11 cellular contexts compared by ENCODE assay signal in the genomic region with DNA sequence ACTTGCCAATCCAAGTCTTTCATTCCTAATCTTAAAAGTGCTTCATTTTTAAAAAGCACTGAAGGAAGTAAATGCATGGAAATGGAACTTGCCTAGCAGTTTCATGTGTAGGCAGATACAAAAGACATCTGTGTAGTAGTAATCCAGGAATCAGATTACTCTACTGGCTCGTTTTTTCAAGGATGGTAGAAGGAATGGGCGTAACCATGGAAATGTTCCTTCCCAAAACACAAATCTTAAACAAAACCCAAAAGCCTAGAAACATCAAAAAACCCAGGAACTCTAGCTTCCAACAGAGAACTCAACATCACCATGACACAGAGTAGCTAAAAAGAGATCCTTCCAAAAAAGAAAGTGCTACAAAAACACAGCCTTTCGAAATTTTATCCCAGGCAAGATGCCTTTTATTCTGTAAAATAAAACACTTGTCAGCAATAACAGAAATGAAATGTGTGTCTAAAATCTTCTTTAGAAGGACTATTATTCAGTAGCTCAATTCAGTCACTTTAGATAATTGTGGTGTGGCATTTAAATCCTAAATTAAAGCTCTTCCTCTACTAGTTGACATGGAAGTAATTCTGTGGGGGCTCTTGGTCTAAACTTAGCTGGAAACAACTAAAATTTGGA.
DNase-seq lines count a peak whose midpoint lies in the region; ATAC-seq, FAIRE-seq and TF ChIP-seq lines count a peak whose summit lies in the region.
"Had no signal": no experiment of that assay in that cellular context is flagged by ENCODE, and none has a peak within 500 bp of the region (broad histone marks: within the 10 kb centered on the region; RNA-seq: fewer than 3 reads in every experiment).

No MANE protein-coding gene starts in this region.

- TF ChIP-seq CTCF in H9 (conservative IDR thresholded peaks at IDR 0.05) = no peak
- no peak for TF ChIP-seq CTCF in astrocyte (IDR thresholded peaks at IDR 0.05; ENCODE audit: insufficient read depth, low read depth, low read length)
- no peak for TF ChIP-seq CTCF in sigmoid colon (IDR thresholded peaks at IDR 0.05)

- H2AFZ ChIP-seq in H9 (ENCODE audit: low read length) (no peak overlapping the region), astrocyte (ENCODE audit: low read depth, low read length) (no peak overlapping the region)

- H3K9ac ChIP-seq in H9 (ENCODE audit: extremely low read depth, insufficient read length, low read length) (no peak overlapping the region), astrocyte (ENCODE audit: low read length) (no peak overlapping the region)

- no peak overlapping the region for H3K18ac ChIP-seq in H9 (ENCODE audit: insufficient read length, low read depth, low read length)

- intact Hi-C loops in sigmoid colon (cut with DNase I) = no loop called here

- no peaks in the 10 kb centered on the region for H3K9me3 ChIP-seq in H9 (ENCODE audit: control insufficient read depth, low read depth, low read length)
- H3K9me3 ChIP-seq in astrocyte (ENCODE audit: insufficient read depth, low read depth, low read length) = no peaks in the 10 kb centered on the region
- no peaks in the 10 kb centered on the region for H3K9me3 ChIP-seq in sigmoid colon

- no peak overlapping the region for H2BK5ac ChIP-seq in H9 (ENCODE audit: insufficient read length, low read length)

- no peaks in the 10 kb centered on the region for H3K9me3 Mint-ChIP-seq in H9
- H3K9me3 Mint-ChIP-seq in astrocyte (ENCODE audit: unreplicated experiment) = no peaks in the 10 kb centered on the region
- H3K9me3 Mint-ChIP-seq in activated CD8-positive, alpha-beta memory T cell treated with anti-CD3 and anti-CD28 coated beads, Interleukin-2, amount 10 ng/mL, durations not matched to agents 7 days and 5 days (ENCODE audit: low read depth) = no peaks in the 10 kb centered on the region

- H3K27me3 Mint-ChIP-seq in H9 (ENCODE audit: low read depth) = no peaks in the 10 kb centered on the region
- no peaks in the 10 kb centered on the region for H3K27me3 Mint-ChIP-seq in astrocyte (ENCODE audit: low read depth, unreplicated experiment)
- H3K27me3 Mint-ChIP-seq in activated CD8-positive, alpha-beta memory T cell treated with anti-CD3 and anti-CD28 coated beads, Interleukin-2, amount 10 ng/mL, durations not matched to agents 7 days and 5 days = no peaks in the 10 kb centered on the region

- H3K27me3 ChIP-seq in H9 (ENCODE audit: insufficient read depth, low read length) (no peaks in the 10 kb centered on the region), astrocyte (ENCODE audit: insufficient read depth, low read length) (no peaks in the 10 kb centered on the region), sigmoid colon (no peaks in the 10 kb centered on the region)

- no peak overlapping the region for H4K91ac ChIP-seq in H9 (ENCODE audit: insufficient read length, low read depth, low read length)

- H3K4me2 ChIP-seq in H9 (ENCODE audit: insufficient read depth, insufficient read length, low read length) (no peak overlapping the region), astrocyte (ENCODE audit: low read length) (peak overlapping the region; percentile 66)

- H3K4ac ChIP-seq in H9 (ENCODE audit: low read depth, low read length) = no peak overlapping the region

- CTCF ChIA-PET in activated CD8-positive, alpha-beta memory T cell treated with anti-CD3 and anti-CD28 coated beads, Interleukin-2, amount 10 ng/mL, durations not matched to agents 7 days and 5 days (lab: Charles Lee) = interaction anchor here (0.7 to 2.5 kb wide), 7 partner anchors 10 to 260 kb away, joined by 3 to 9 read pairs (median 6); no protein-coding TSS in a partner anchor

- H3K4me1 Mint-ChIP-seq in H9 = peaks cover 24 to 31% of the 10 kb centered on the region in 2 experiments
- peaks cover 14% of the 10 kb centered on the region for H3K4me1 Mint-ChIP-seq in astrocyte (ENCODE audit: low read depth, unreplicated experiment)
- H3K4me1 Mint-ChIP-seq in activated CD8-positive, alpha-beta memory T cell treated with anti-CD3 and anti-CD28 coated beads, Interleukin-2, amount 10 ng/mL, durations not matched to agents 7 days and 5 days = no peaks in the 10 kb centered on the region

- FAIRE-seq in astrocyte (lab: Jason Lieb, UNC) (no peak), H54 (lab: Jason Lieb, UNC) (no peak)

- H3K56ac ChIP-seq in H9 (ENCODE audit: insufficient read length, low read depth, low read length) = no peak overlapping the region

- H3K4me1 ChIP-seq in H9 (ENCODE audit: insufficient read depth, low read length) = no peaks in the 10 kb centered on the region
- H3K4me1 ChIP-seq in astrocyte (ENCODE audit: insufficient read depth, low read length) = no peaks in the 10 kb centered on the region
- peaks cover 0 to 12% (median 3%) of the 10 kb centered on the region in 4 donors for H3K4me1 ChIP-seq in sigmoid colon

- H3K27ac ChIP-seq in H9 (ENCODE audit: insufficient read length, low read depth, low read length) (no peak overlapping the region), astrocyte (ENCODE audit: low read depth, low read length) (no peak overlapping the region), sigmoid colon (peak overlapping the region in 3 of 4 donors; percentile 15 to 28 (median 15))

- no peak overlapping the region; a peak in 2 of 5 replicates for H3K4me3 Mint-ChIP-seq in H9
- H3K4me3 Mint-ChIP-seq in astrocyte (ENCODE audit: unreplicated experiment) = no peak overlapping the region
- no peak overlapping the region for H3K4me3 Mint-ChIP-seq in activated CD8-positive, alpha-beta memory T cell treated with anti-CD3 and anti-CD28 coated beads, Interleukin-2, amount 10 ng/mL, durations not matched to agents 7 days and 5 days

- TF ChIP-seq POLR2A in sigmoid colon (IDR thresholded peaks at IDR 0.05) (no peak), H54 (IDR thresholded peaks at IDR 0.05; ENCODE audit: low read depth, low read length) (no peak)

- H4K5ac ChIP-seq in H9 (ENCODE audit: insufficient read length, low read depth, low read length) = no peak overlapping the region

- H3K79me2 ChIP-seq in H9 (ENCODE audit: insufficient read depth, low read length) (no peaks in the 10 kb centered on the region), astrocyte (ENCODE audit: insufficient read depth, low read length) (peaks cover 3% of the 10 kb centered on the region)

- H4K20me1 ChIP-seq in H9 (ENCODE audit: control insufficient read depth, insufficient read depth, insufficient read length) = no peaks in the 10 kb centered on the region
- peaks cover 20% of the 10 kb centered on the region for H4K20me1 ChIP-seq in astrocyte (ENCODE audit: insufficient read depth, low read length)

- no peak overlapping the region for H3K14ac ChIP-seq in H9 (ENCODE audit: insufficient read depth, low read length)

- peak overlapping the region in 2 of 3 experiments; percentile 59 to 95; a peak in 4 of 7 replicates for H3K27ac Mint-ChIP-seq in H9
- H3K27ac Mint-ChIP-seq in astrocyte (ENCODE audit: unreplicated experiment) = peak overlapping the region; percentile 64
- no peak overlapping the region for H3K27ac Mint-ChIP-seq in activated CD8-positive, alpha-beta memory T cell treated with anti-CD3 and anti-CD28 coated beads, Interleukin-2, amount 10 ng/mL, durations not matched to agents 7 days and 5 days

- ATAC-seq in HG03108 (IDR thresholded peaks at IDR 0.05; ENCODE audit: unreplicated experiment) = no peak
- ATAC-seq in activated CD8-positive, alpha-beta memory T cell treated with anti-CD3 and anti-CD28 coated beads, Interleukin-2, amount 10 ng/mL, durations not matched to agents 7 days and 5 days = no peak

- H3K4me3 ChIP-seq in astrocyte (ENCODE audit: insufficient read depth, low read depth, low read length) = no peak overlapping the region
- no peak overlapping the region for H3K4me3 ChIP-seq in sigmoid colon

- no peaks in the 10 kb centered on the region for H3K36me3 ChIP-seq in astrocyte (ENCODE audit: insufficient read depth, low read length)
- H3K36me3 ChIP-seq in sigmoid colon = no peaks in the 10 kb centered on the region

- H2BK20ac ChIP-seq in H9 (ENCODE audit: low read depth, low read length, poor library complexity, severe bottlenecking) = no peak overlapping the region

- WGBS in H9 (ENCODE audit: extremely low coverage, insufficient read length, low lambda C conversion rate) = no CpG with 5 or more reads among the region's 3 CpGs
- 69 to 71% methylated on average over 3 of the region's 3 CpGs for WGBS in sigmoid colon, 2 donors

- no peak for TF ChIP-seq EP300 in sigmoid colon (IDR thresholded peaks at IDR 0.05)

- H2BK15ac ChIP-seq in H9 (ENCODE audit: low read depth, low read length) = no peak overlapping the region

- no peak for DNase-seq in H9
- DNase-seq in astrocyte (ENCODE audit: low read depth) = peak; percentile 56
- peak; percentile 49 for DNase-seq in foreskin melanocyte
- DNase-seq in sigmoid colon = no peak
- no peak for DNase-seq in activated CD8-positive, alpha-beta memory T cell treated with anti-CD3 and anti-CD28 coated beads, Interleukin-2, amount 10 ng/mL, durations not matched to agents 7 days and 5 days
- no peak for DNase-seq in stimulated activated CD4-positive, alpha-beta T cell treated with anti-CD3 and anti-CD28 coated beads, Interleukin-12 subunit alpha, Interleukin-12 subunit beta, amount 100 ng/mL, for 4 hours
- DNase-seq in H54 (ENCODE audit: insufficient read length, low spot score) = no peak
- DNase-seq: activated gamma-delta T cell treated with Interleukin-2 at 50 U/mL for 16 hours; NCI-H1417 treated with DMSO at 0.1 percent for 48 hours; stimulated activated CD4-positive, alpha-beta T cell treated with anti-CD3 and anti-CD28 coated beads, Interleukin-1b, Interleukin-23, amount 100 ng/mL, for 48 hours had no signal

- no peak overlapping the region for H2BK120ac ChIP-seq in H9 (ENCODE audit: low read depth, low read length, poor library complexity, severe bottlenecking)

- H3K23me2 ChIP-seq in H9 (ENCODE audit: insufficient read length, low read depth, low read length, poor library complexity, severe bottlenecking) = no peaks in the 10 kb centered on the region

- H2BK12ac ChIP-seq in H9 (ENCODE audit: insufficient read length, low read depth, low read length) = no peak overlapping the region

- H2AK5ac ChIP-seq in H9 (ENCODE audit: insufficient read length, low read length) = no peak overlapping the region

- H4K8ac ChIP-seq in H9 (replicated peaks; ENCODE audit: insufficient read length, low read depth, low read length) = no peak overlapping the region

- H3K36me3 Mint-ChIP-seq in H9 (ENCODE audit: insufficient read depth in 1 of 3, low read depth in 3 of 3) = no peaks in the 10 kb centered on the region
- no peaks in the 10 kb centered on the region for H3K36me3 Mint-ChIP-seq in astrocyte (ENCODE audit: low read depth, unreplicated experiment)
- H3K36me3 Mint-ChIP-seq in activated CD8-positive, alpha-beta memory T cell treated with anti-CD3 and anti-CD28 coated beads, Interleukin-2, amount 10 ng/mL, durations not matched to agents 7 days and 5 days = no peaks in the 10 kb centered on the region

- H3T11ph ChIP-seq in H9 (ENCODE audit: low read length) = no peak overlapping the region

- H3K23ac ChIP-seq in H9 (ENCODE audit: insufficient read length, low read depth, low read length) = no peak overlapping the region

- H3K79me1 ChIP-seq in H9 (ENCODE audit: insufficient read depth, low read depth, low read length, poor library complexity, severe bottlenecking) = peaks cover 3% of the 10 kb centered on the region

Comparison
In these comparisons a context has a peak if more than half of its experiments do, and no peak if none do; other contexts are left out.
1. DNase-seq: peak in astrocyte (single experiment) and foreskin melanocyte (single experiment); none in H9 (single experiment), sigmoid colon (single experiment), activated CD8-positive, alpha-beta memory T cell treated with anti-CD3 and anti-CD28 coated beads, Interleukin-2, amount 10 ng/mL, durations not matched to agents 7 days and 5 days (single experiment), stimulated activated CD4-positive, alpha-beta T cell treated with anti-CD3 and anti-CD28 coated beads, Interleukin-12 subunit alpha, Interleukin-12 subunit beta, amount 100 ng/mL, for 4 hours (single experiment) and H54 (single experiment).
2. H3K27ac ChIP-seq: peak in sigmoid colon (3 of 4); none in H9 (single experiment) and astrocyte (single experiment).